ENCODE assay signal across 8 cellular contexts in the genomic region with DNA sequence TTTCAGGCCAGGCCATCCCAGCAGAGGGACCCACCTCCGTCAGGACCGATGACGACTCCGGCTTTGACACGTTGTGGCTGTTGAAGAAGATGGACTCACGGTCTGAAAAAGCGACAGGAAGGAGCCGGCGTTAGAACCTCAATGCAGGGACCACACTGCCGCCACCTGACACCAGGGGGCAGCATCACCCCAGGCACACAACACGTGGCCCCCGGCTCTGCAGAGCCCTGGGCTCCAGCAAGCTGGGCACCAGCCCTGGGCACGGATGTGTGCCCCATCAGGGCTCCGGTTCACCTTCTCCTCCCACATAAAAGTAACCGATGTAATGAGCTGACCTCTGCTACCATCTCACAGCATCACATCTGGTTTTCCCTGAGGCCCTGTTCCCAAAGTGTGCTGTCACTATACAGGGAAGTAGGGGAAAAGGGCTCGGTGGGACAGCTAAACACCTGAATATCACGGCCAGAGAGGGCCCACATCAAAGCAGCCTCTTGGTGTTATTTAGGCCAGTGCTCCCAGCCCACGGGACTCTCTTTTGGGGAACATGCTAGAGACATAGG. TPM values are rescaled to one million over a fixed set of nuclear protein-coding genes. Genes with fewer than 3 reads are reported as not detected.
DNase-seq lines count a peak whose midpoint lies in the region; ATAC-seq and TF ChIP-seq lines count a peak whose summit lies in the region.

No MANE protein-coding gene starts in this region.

- H3K4me1 ChIP-seq in liver (ENCODE audit: control insufficient read depth in 4 of 4, insufficient read depth in 4 of 4, low read length in 3 of 4): peaks cover 0 to 3% (median 1%) of the 10 kb centered on the region in 4 donors

- no peaks in the 10 kb centered on the region for H3K9me3 ChIP-seq in liver (ENCODE audit: control insufficient read depth in 4 of 4, low read length in 3 of 4)

- peaks cover 5 to 37% (median 6%) of the 10 kb centered on the region in 4 donors for H3K36me3 ChIP-seq in liver (ENCODE audit: control insufficient read depth in 4 of 4, insufficient read depth in 3 of 4, low read depth in 1 of 4, low read length in 3 of 4)

- ATAC-seq in HG03039 (IDR thresholded peaks at IDR 0.05; ENCODE audit: unreplicated experiment): peak; percentile 68

- TF ChIP-seq CTCF in coronary artery (IDR thresholded peaks at IDR 0.05) (peak; percentile 95), liver (IDR thresholded peaks at IDR 0.05; ENCODE audit: low read depth, low read length, missing input control) (peak; percentile 93)

- peak; percentile 94 to 100 for TF ChIP-seq RAD21 in liver (IDR thresholded peaks at IDR 0.05)

- H3K27me3 ChIP-seq in liver (ENCODE audit: control insufficient read depth in 4 of 4, insufficient read depth in 4 of 4, low read length in 3 of 4): no peaks in the 10 kb centered on the region

- 23% methylated on average over 18 of the region's 18 CpGs for WGBS in liver

- H3K27ac ChIP-seq in coronary artery: peak overlapping the region; percentile 53 to 88
- no peak overlapping the region for H3K27ac ChIP-seq in liver (ENCODE audit: low read depth in 1 of 2, low read length in 2 of 2)

- DNase-seq in NCI-H510A treated with DMSO at 0.1 percent for 48 hours (lab: John Stamatoyannopoulos, UW): peak; percentile 51
- DNase-seq in NCI-H510A (lab: John Stamatoyannopoulos, UW): no peak
- DNase-seq in NCI-H460 (ENCODE audit: extremely low read depth, low read depth): peak; percentile 69
- DNase-seq in activated CD4-positive, alpha-beta T cell treated with anti-CD3 and anti-CD28 coated beads, Interleukin-2, amount 50 U/mL, for 24 hours (ENCODE audit: low read depth in 1 of 2, low spot score in 1 of 2): peak; percentile 74 to 76
- peak; percentile 82 for DNase-seq in coronary artery (ENCODE audit: low spot score)
- DNase-seq in stimulated activated CD4-positive, alpha-beta T cell treated with anti-CD3 and anti-CD28 coated beads, TNF-alpha, amount 100 ng/mL, for 48 hours (ENCODE audit: low read depth in 3 of 3): peak; percentile 63 to 79 (median 68)

- no peak overlapping the region for H3K9ac ChIP-seq in liver (ENCODE audit: low read depth in 1 of 2, low read length in 2 of 2)

- H3K4me3 ChIP-seq in coronary artery: no peak overlapping the region
- no peak overlapping the region for H3K4me3 ChIP-seq in liver (ENCODE audit: low read depth in 1 of 3, low read length in 3 of 3)

TF ChIP-seq in liver, 16 proteins besides CTCF, POLR2A, EP300 and RAD21:
- TF ChIP-seq, protein P1, sequence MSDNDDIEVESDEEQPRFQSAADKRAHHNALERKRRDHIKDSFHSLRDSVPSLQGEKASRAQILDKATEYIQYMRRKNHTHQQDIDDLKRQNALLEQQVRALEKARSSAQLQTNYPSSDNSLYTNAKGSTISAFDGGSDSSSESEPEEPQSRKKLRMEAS (IDR thresholded peaks at IDR 0.05): no peak
- TF ChIP-seq SP1 (IDR thresholded peaks at IDR 0.05) (no peak), HNF4G (IDR thresholded peaks at IDR 0.05) (no peak), HNF4A (conservative IDR thresholded peaks at IDR 0.05) (no peak), NR2F2 (IDR thresholded peaks at IDR 0.05) (no peak), FOXA1 (IDR thresholded peaks at IDR 0.05) (no peak), GABPA (IDR thresholded peaks at IDR 0.05 in 1 of 2, conservative IDR thresholded peaks at IDR 0.05 in 1 of 2) (no peak), YY1 (IDR thresholded peaks at IDR 0.05) (no peak), JUND (IDR thresholded peaks at IDR 0.05) (no peak), RXRA (IDR thresholded peaks at IDR 0.05) (no peak)
- TF ChIP-seq, protein P2, sequence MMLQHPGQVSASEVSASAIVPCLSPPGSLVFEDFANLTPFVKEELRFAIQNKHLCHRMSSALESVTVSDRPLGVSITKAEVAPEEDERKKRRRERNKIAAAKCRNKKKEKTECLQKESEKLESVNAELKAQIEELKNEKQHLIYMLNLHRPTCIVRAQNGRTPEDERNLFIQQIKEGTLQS (IDR thresholded peaks at IDR 0.05): no peak
- TF ChIP-seq, protein P3, sequence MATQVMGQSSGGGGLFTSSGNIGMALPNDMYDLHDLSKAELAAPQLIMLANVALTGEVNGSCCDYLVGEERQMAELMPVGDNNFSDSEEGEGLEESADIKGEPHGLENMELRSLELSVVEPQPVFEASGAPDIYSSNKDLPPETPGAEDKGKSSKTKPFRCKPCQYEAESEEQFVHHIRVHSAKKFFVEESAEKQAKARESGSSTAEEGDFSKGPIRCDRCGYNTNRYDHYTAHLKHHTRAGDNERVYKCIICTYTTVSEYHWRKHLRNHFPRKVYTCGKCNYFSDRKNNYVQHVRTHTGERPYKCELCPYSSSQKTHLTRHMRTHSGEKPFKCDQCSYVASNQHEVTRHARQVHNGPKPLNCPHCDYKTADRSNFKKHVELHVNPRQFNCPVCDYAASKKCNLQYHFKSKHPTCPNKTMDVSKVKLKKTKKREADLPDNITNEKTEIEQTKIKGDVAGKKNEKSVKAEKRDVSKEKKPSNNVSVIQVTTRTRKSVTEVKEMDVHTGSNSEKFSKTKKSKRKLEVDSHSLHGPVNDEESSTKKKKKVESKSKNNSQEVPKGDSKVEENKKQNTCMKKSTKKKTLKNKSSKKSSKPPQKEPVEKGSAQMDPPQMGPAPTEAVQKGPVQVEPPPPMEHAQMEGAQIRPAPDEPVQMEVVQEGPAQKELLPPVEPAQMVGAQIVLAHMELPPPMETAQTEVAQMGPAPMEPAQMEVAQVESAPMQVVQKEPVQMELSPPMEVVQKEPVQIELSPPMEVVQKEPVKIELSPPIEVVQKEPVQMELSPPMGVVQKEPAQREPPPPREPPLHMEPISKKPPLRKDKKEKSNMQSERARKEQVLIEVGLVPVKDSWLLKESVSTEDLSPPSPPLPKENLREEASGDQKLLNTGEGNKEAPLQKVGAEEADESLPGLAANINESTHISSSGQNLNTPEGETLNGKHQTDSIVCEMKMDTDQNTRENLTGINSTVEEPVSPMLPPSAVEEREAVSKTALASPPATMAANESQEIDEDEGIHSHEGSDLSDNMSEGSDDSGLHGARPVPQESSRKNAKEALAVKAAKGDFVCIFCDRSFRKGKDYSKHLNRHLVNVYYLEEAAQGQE (IDR thresholded peaks at IDR 0.05): no peak

RNA-seq across cellular contexts. Expression of a gene that starts 29.0 kb away (rescaled TPM):
- 10.5 and 10.9 TPM in 2 replicates for total RNA-seq in NCI-H460 (2014; rRNA removed; shearing (Covaris generic))
- polyA plus RNA-seq in NCI-H460 (2014; cell fraction: nucleus; rRNA removed): 39.9 and 48.9 TPM in 2 replicates
- total RNA-seq in liver: not detected
- polyA plus RNA-seq in liver: under 1 TPM in 1 of 2 donors, not detected in 1; 0.05 TPM

Comparison
In these comparisons a context has a peak if more than half of its experiments do, and no peak if none do; other contexts are left out.
1. H3K27ac ChIP-seq: peak in coronary artery (2 of 2); none in liver (0 of 2).
2. RNA of a gene that starts 29.0 kb away (total RNA-seq): 10.5 to 10.9 TPM in NCI-H460; not detected in liver; every median in the first group is over 10 times any median in the second.